13 cellular contexts compared by ENCODE assay signal in genomic region chr3:38190481-38190881, GRCh38. TPM values are rescaled to one million over a fixed set of nuclear protein-coding genes. Genes with fewer than 3 reads are reported as not detected.
A peak's percentile ranks its signal among the peaks of the same experiment; 100 is the strongest.
DNase-seq lines count a peak whose midpoint lies in the region; ATAC-seq and TF ChIP-seq lines count a peak whose summit lies in the region.
"Had no signal": no experiment of that assay in that cellular context is flagged by ENCODE, and none has a peak within 500 bp of the region (broad histone marks: within the 10 kb centered on the region; RNA-seq: fewer than 3 reads in every experiment).

No MANE protein-coding gene starts in this region.

- ATAC-seq in activated CD4-positive, CD25-positive, alpha-beta regulatory T cell treated with anti-CD3 and anti-CD28 coated beads, Interleukin-2, amount 50 U/mL, for 24 hours = peak; percentile 75 to 77
- peak; percentile 87 to 91 for ATAC-seq in natural killer cell treated with Interleukin-12 subunit alpha and Interleukin-12 subunit beta and Interleukin-15 and Interleukin-18, amount 100 ng/mL, for 72 hours
- no peak for ATAC-seq in natural killer cell
- ATAC-seq in esophagus mucosa = peak; percentile 68
- ATAC-seq in stimulated activated naive CD8-positive, alpha-beta T cell treated with anti-CD3 and anti-CD28 coated beads, Interleukin-15, amount 100 ng/mL, for 72 hours = peak; percentile 90
- ATAC-seq: Panc1 had no signal

- TF ChIP-seq CTCF in natural killer cell (IDR thresholded peaks at IDR 0.05) = no peak

- H3K9me3 Mint-ChIP-seq in natural killer cell treated with Interleukin-12 subunit alpha and Interleukin-12 subunit beta and Interleukin-15 and Interleukin-18, amount 100 ng/mL, for 72 hours = no peaks in the 10 kb centered on the region
- no peaks in the 10 kb centered on the region for H3K9me3 Mint-ChIP-seq in natural killer cell
- H3K9me3 Mint-ChIP-seq in stimulated activated naive CD8-positive, alpha-beta T cell treated with anti-CD3 and anti-CD28 coated beads, Interleukin-15, amount 100 ng/mL, for 72 hours = no peaks in the 10 kb centered on the region

- H3K4me3 Mint-ChIP-seq in natural killer cell treated with Interleukin-12 subunit alpha and Interleukin-12 subunit beta and Interleukin-15 and Interleukin-18, amount 100 ng/mL, for 72 hours = no peak overlapping the region
- no peak overlapping the region for H3K4me3 Mint-ChIP-seq in natural killer cell
- H3K4me3 Mint-ChIP-seq in stimulated activated naive CD8-positive, alpha-beta T cell treated with anti-CD3 and anti-CD28 coated beads, Interleukin-15, amount 100 ng/mL, for 72 hours = no peak overlapping the region

- DNase-seq in activated CD4-positive, CD25-positive, alpha-beta regulatory T cell (lab: John Stamatoyannopoulos, UW) = no peak
- DNase-seq in natural killer cell treated with Interleukin-12 subunit alpha and Interleukin-12 subunit beta and Interleukin-15 and Interleukin-18, amount 100 ng/mL, for 72 hours (ENCODE audit: low spot score) = no peak
- DNase-seq in natural killer cell (no peak), glomerular visceral epithelial cell (ENCODE audit: extremely low spot score) (no peak), DMS53 treated with DMSO at 0.1 percent for 48 hours (lab: John Stamatoyannopoulos, UW; ENCODE audit: unreplicated experiment) (no peak)
- DNase-seq in stimulated activated naive CD8-positive, alpha-beta T cell treated with anti-CD3 and anti-CD28 coated beads, Interleukin-15, amount 100 ng/mL, for 72 hours = no peak
- DNase-seq: GOT3, NCI-H1436 treated with DMSO at 0.1 percent for 48 hours, NCI-H2081, NCI-H510A treated with DMSO at 0.1 percent for 48 hours had no signal

- no peak overlapping the region for H3K27ac Mint-ChIP-seq in natural killer cell treated with Interleukin-12 subunit alpha and Interleukin-12 subunit beta and Interleukin-15 and Interleukin-18, amount 100 ng/mL, for 72 hours
- H3K27ac Mint-ChIP-seq in natural killer cell = no peak overlapping the region
- H3K27ac Mint-ChIP-seq in stimulated activated naive CD8-positive, alpha-beta T cell treated with anti-CD3 and anti-CD28 coated beads, Interleukin-15, amount 100 ng/mL, for 72 hours = no peak overlapping the region

- peaks cover 8 to 12% of the 10 kb centered on the region in 2 donors for H3K4me1 Mint-ChIP-seq in natural killer cell treated with Interleukin-12 subunit alpha and Interleukin-12 subunit beta and Interleukin-15 and Interleukin-18, amount 100 ng/mL, for 72 hours (ENCODE audit: low read depth in 2 of 2)
- no peaks in the 10 kb centered on the region for H3K4me1 Mint-ChIP-seq in natural killer cell
- H3K4me1 Mint-ChIP-seq in stimulated activated naive CD8-positive, alpha-beta T cell treated with anti-CD3 and anti-CD28 coated beads, Interleukin-15, amount 100 ng/mL, for 72 hours = peaks cover 6% of the 10 kb centered on the region

- intact Hi-C loops in natural killer cell (cut with micrococcal nuclease) = no loop called here

- no peaks in the 10 kb centered on the region for H3K27me3 Mint-ChIP-seq in natural killer cell treated with Interleukin-12 subunit alpha and Interleukin-12 subunit beta and Interleukin-15 and Interleukin-18, amount 100 ng/mL, for 72 hours
- H3K27me3 Mint-ChIP-seq in natural killer cell (ENCODE audit: low read depth in 2 of 2) = no peaks in the 10 kb centered on the region
- no peaks in the 10 kb centered on the region for H3K27me3 Mint-ChIP-seq in stimulated activated naive CD8-positive, alpha-beta T cell treated with anti-CD3 and anti-CD28 coated beads, Interleukin-15, amount 100 ng/mL, for 72 hours

- H3K36me3 Mint-ChIP-seq in natural killer cell treated with Interleukin-12 subunit alpha and Interleukin-12 subunit beta and Interleukin-15 and Interleukin-18, amount 100 ng/mL, for 72 hours = peaks cover 22% of the 10 kb centered on the region
- no peaks in the 10 kb centered on the region for H3K36me3 Mint-ChIP-seq in natural killer cell

RNA-seq across cellular contexts. Expression of gene OXSR1, which starts 25.1 kb away (rescaled TPM):
- 10 to 100 TPM; 59.9 to 66.8 TPM for total RNA-seq in natural killer cell treated with Interleukin-12 subunit alpha and Interleukin-12 subunit beta and Interleukin-15 and Interleukin-18, amount 100 ng/mL, for 72 hours
- total RNA-seq in natural killer cell (10 to 100 TPM; 37.2 to 46.1 (median 44.0) TPM), esophagus mucosa (39.6 TPM)

RNA-seq across cellular contexts. Expression of gene MYD88, which starts 52.0 kb away (rescaled TPM):
- 10 to 100 TPM; 55.8 to 63.1 TPM for total RNA-seq in natural killer cell treated with Interleukin-12 subunit alpha and Interleukin-12 subunit beta and Interleukin-15 and Interleukin-18, amount 100 ng/mL, for 72 hours
- total RNA-seq in natural killer cell (10 to 100 TPM; 60.5 to 71.0 (median 67.7) TPM), esophagus mucosa (41.5 TPM)

RNA-seq across cellular contexts. Expression of gene ACAA1, which starts 53.6 kb away (rescaled TPM):
- 10 to 100 TPM; 78.6 to 88.2 TPM for total RNA-seq in natural killer cell treated with Interleukin-12 subunit alpha and Interleukin-12 subunit beta and Interleukin-15 and Interleukin-18, amount 100 ng/mL, for 72 hours
- total RNA-seq in natural killer cell (100 to 1,000 TPM in 1 of 3 donors, 10 to 100 TPM in 2; 79.4 to 101 (median 93.9) TPM), esophagus mucosa (72.7 TPM)

Comparison
In these comparisons a context has a peak if more than half of its experiments do, and no peak if none do; other contexts are left out.
1. ATAC-seq: peak in activated CD4-positive, CD25-positive, alpha-beta regulatory T cell treated with anti-CD3 and anti-CD28 coated beads, Interleukin-2, amount 50 U/mL, for 24 hours (2 of 2), natural killer cell treated with Interleukin-12 subunit alpha and Interleukin-12 subunit beta and Interleukin-15 and Interleukin-18, amount 100 ng/mL, for 72 hours (2 of 2), esophagus mucosa (single experiment) and stimulated activated naive CD8-positive, alpha-beta T cell treated with anti-CD3 and anti-CD28 coated beads, Interleukin-15, amount 100 ng/mL, for 72 hours (single experiment); none in natural killer cell (0 of 3).